ENCODE assay signal across 8 cellular contexts in genomic region chr6:144063246-144063743, GRCh38. TPM values are rescaled to one million over a fixed set of nuclear protein-coding genes. Genes with fewer than 3 reads are reported as not detected.
DNase-seq lines count a peak whose midpoint lies in the region; ATAC-seq and TF ChIP-seq lines count a peak whose summit lies in the region.

No MANE protein-coding gene starts in this region.

- peak overlapping the region; percentile 91 for H3K4me3 Mint-ChIP-seq in CD8-positive, alpha-beta T cell

- CTCF ChIA-PET in CD8-positive, alpha-beta T cell (lab: Charles Lee), result interaction anchor here (0.6 to 4.5 kb wide), 7 partner anchors 8 to 550 kb away, joined by 3 to 16 read pairs (median 5); no protein-coding TSS in a partner anchor

- peak overlapping the region; percentile 88 for H3K27ac ChIP-seq in CD8-positive, alpha-beta T cell (ENCODE audit: low read depth, low read length)
- H3K27ac ChIP-seq in esophagus squamous epithelium (peak overlapping the region in 3 of 4 donors; percentile 65 to 89 (median 76)), psoas muscle (no peak overlapping the region)

- DNase-seq in CD8-positive, alpha-beta T cell, result no peak
- DNase-seq in OCI-M1 (lab: John Stamatoyannopoulos, UW) (peak; percentile 83), esophagus squamous epithelium (lab: John Stamatoyannopoulos, UW) (no peak), psoas muscle (no peak), NCI-H1694 treated with DMSO at 0.1 percent for 48 hours (lab: John Stamatoyannopoulos, UW) (no peak), MV-4-11 (lab: John Stamatoyannopoulos, UW) (no peak), ureter (ENCODE audit: low spot score) (no peak)

- H3K4me1 Mint-ChIP-seq in CD8-positive, alpha-beta T cell (ENCODE audit: low read depth), result peaks cover 30% of the 10 kb centered on the region

- peaks cover 8% of the 10 kb centered on the region for H3K36me3 Mint-ChIP-seq in CD8-positive, alpha-beta T cell

- POLR2A ChIA-PET in CD8-positive, alpha-beta T cell (lab: Charles Lee), result interaction anchor here (1.0 to 4.1 kb wide), 8 partner anchors 9 to 220 kb away, joined by 3 to 47 read pairs (median 5); partner anchors contain the start of genes LTV1 and SF3B5

- no peaks in the 10 kb centered on the region for H3K27me3 Mint-ChIP-seq in CD8-positive, alpha-beta T cell (ENCODE audit: low read depth)

- no peaks in the 10 kb centered on the region for H3K9me3 Mint-ChIP-seq in CD8-positive, alpha-beta T cell

- intact Hi-C loops in CD8-positive, alpha-beta T cell (cut with DNase I, micrococcal nuclease), result loop anchor here (1.0 to 10.0 kb wide), 6 partner anchors 8 to 1916 kb away; partner anchors contain the start of genes AIG1 (in 1 of the 2), HIVEP2 (in 1 of the 2), NMBR (in 1 of the 2) and VTA1 (in 1 of the 2)
- intact Hi-C loops in esophagus squamous epithelium (cut with DNase I), result no loop called here
- intact Hi-C loops in psoas muscle (cut with DNase I), result no loop called here

- peak; percentile 9 for ATAC-seq in CD8-positive, alpha-beta T cell
- ATAC-seq in GM21390 (IDR thresholded peaks at IDR 0.05; ENCODE audit: unreplicated experiment) (peak; percentile 1), psoas muscle (peak in 2 of 4 donors; percentile 3 to 8)

- peak overlapping the region; percentile 97 for H3K4me3 ChIP-seq in CD8-positive, alpha-beta T cell (ENCODE audit: low read depth, low read length)
- H3K4me3 ChIP-seq in esophagus squamous epithelium, result peak overlapping the region; percentile 54 to 94 (median 71)
- H3K4me3 ChIP-seq in psoas muscle, result peak overlapping the region; percentile 83

- no peaks in the 10 kb centered on the region for H3K9me3 ChIP-seq in CD8-positive, alpha-beta T cell (ENCODE audit: low read length)
- H3K9me3 ChIP-seq in esophagus squamous epithelium (no peaks in the 10 kb centered on the region), psoas muscle (no peaks in the 10 kb centered on the region)

- WGBS in esophagus squamous epithelium, 2 donors, result 0 to 8% methylated on average over 7 to 16 of the region's 16 CpGs
- WGBS in psoas muscle, 3 donors, result 4 to 5% (median 4%) methylated on average over 16 of the region's 16 CpGs

- H3K27me3 ChIP-seq in CD8-positive, alpha-beta T cell (ENCODE audit: insufficient read depth, low read length), result no peaks in the 10 kb centered on the region
- H3K27me3 ChIP-seq in esophagus squamous epithelium, result peaks cover 0 to 50% (median 4%) of the 10 kb centered on the region in 4 donors
- H3K27me3 ChIP-seq in psoas muscle (ENCODE audit: insufficient read depth in 3 of 3, low read length in 2 of 3), result peaks cover 0 to 39% (median 3%) of the 10 kb centered on the region in 3 donors

- peaks cover 16% of the 10 kb centered on the region for H3K4me1 ChIP-seq in CD8-positive, alpha-beta T cell (ENCODE audit: insufficient read depth, low read length)
- H3K4me1 ChIP-seq in esophagus squamous epithelium (peaks cover 0 to 30% (median 7%) of the 10 kb centered on the region in 3 donors), psoas muscle (peaks cover 2% of the 10 kb centered on the region)

- TF ChIP-seq POLR2A in esophagus squamous epithelium (IDR thresholded peaks at IDR 0.05), result no peak

- no peaks in the 10 kb centered on the region for H3K36me3 ChIP-seq in CD8-positive, alpha-beta T cell (ENCODE audit: insufficient read depth, low read length)
- H3K36me3 ChIP-seq in esophagus squamous epithelium (no peaks in the 10 kb centered on the region), psoas muscle (ENCODE audit: insufficient read depth in 1 of 2, low read depth in 1 of 2) (no peaks in the 10 kb centered on the region)

- H3K27ac Mint-ChIP-seq in CD8-positive, alpha-beta T cell, result peak overlapping the region; percentile 95

- no peak for TF ChIP-seq CTCF in CD8-positive, alpha-beta T cell (IDR thresholded peaks at IDR 0.05)
- TF ChIP-seq CTCF in esophagus squamous epithelium (IDR thresholded peaks at IDR 0.05), result no peak
- TF ChIP-seq CTCF in psoas muscle (IDR thresholded peaks at IDR 0.05), result no peak

RNA-seq across cellular contexts. Expression of gene SF3B5, which starts 32.1 kb away (rescaled TPM):
- 100 to 1,000 TPM; 167 to 171 TPM for total RNA-seq in CD8-positive, alpha-beta T cell
- total RNA-seq in esophagus squamous epithelium (100 to 1,000 TPM; 135 to 201 (median 169) TPM), psoas muscle (100 to 1,000 TPM; 115 to 146 (median 127) TPM), ureter (110 TPM)
- 100 to 1,000 TPM; 173 to 296 (median 180) TPM for polyA plus RNA-seq in psoas muscle

RNA-seq across cellular contexts. Expression of gene PLAGL1, which starts 55.2 kb away (rescaled TPM):
- 1 to 10 TPM; 4.3 to 4.8 TPM for total RNA-seq in CD8-positive, alpha-beta T cell
- total RNA-seq in esophagus squamous epithelium, result 10 to 100 TPM; 14.2 to 25.4 (median 15.8) TPM
- total RNA-seq in psoas muscle, result 10 to 100 TPM in 2 of 4 donors, 1 to 10 TPM in 2; 3.3 to 15.4 (median 7.2) TPM
- polyA plus RNA-seq in psoas muscle, result 1 to 10 TPM; 2.5 to 3.1 (median 2.9) TPM
- total RNA-seq in ureter, result 57.3 TPM

Comparison
In these comparisons a context has a peak if more than half of its experiments do, and no peak if none do; other contexts are left out.
1. intact Hi-C loops: an anchor here in CD8-positive, alpha-beta T cell (1.0 to 10.0 kb wide); none called in esophagus squamous epithelium and psoas muscle.